18 cellular contexts compared by ENCODE assay signal in genomic region chr11:10365045-10365444, GRCh38.
DNase-seq lines count a peak whose midpoint lies in the region; ATAC-seq and TF ChIP-seq lines count a peak whose summit lies in the region.
"Had no signal": no experiment of that assay in that cellular context is flagged by ENCODE, and none has a peak within 500 bp of the region (broad histone marks: within the 10 kb centered on the region; RNA-seq: fewer than 3 reads in every experiment).

No MANE protein-coding gene starts in this region.

- intact Hi-C loops in Panc1 (cut with micrococcal nuclease; ENCODE audit: unreplicated experiment): no loop called here
- intact Hi-C loops in esophagus muscularis mucosa (cut with DNase I): no loop called here
- intact Hi-C loops in gastrocnemius medialis (cut with DNase I; ENCODE audit: low total_unique reads): loop anchor here (5.0 kb wide), 1 partner anchor 58 kb away; the partner anchor contains the start of gene ADM

- no peak overlapping the region for H3K4me2 ChIP-seq in neuronal stem cell (ENCODE audit: insufficient read depth, low read length, poor library complexity, severe bottlenecking)
- no peak overlapping the region for H3K4me2 ChIP-seq in trophoblast cell (ENCODE audit: low read length)
- H3K4me2 ChIP-seq: BLaER1, GM23338 had no signal

- H3K4me3 ChIP-seq in Panc1 (ENCODE audit: low read depth in 2 of 2, low read length in 2 of 2): no peak overlapping the region
- no peak overlapping the region for H3K4me3 ChIP-seq in esophagus muscularis mucosa
- no peak overlapping the region for H3K4me3 ChIP-seq in neuronal stem cell (ENCODE audit: low read length in 2 of 2)
- H3K4me3 ChIP-seq in gastrocnemius medialis: no peak overlapping the region
- H3K4me3 ChIP-seq in trophoblast cell (ENCODE audit: low read depth, low read length): no peak overlapping the region
- H3K4me3 ChIP-seq: BLaER1, GM12878, GM23338, HAP-1 had no signal

- DNase-seq in Panc1 (ENCODE audit: low read depth, low spot score): no peak
- peak; percentile 21 for DNase-seq in esophagus muscularis mucosa (ENCODE audit: extremely low spot score)
- no peak for DNase-seq in neuronal stem cell (ENCODE audit: low spot score)
- no peak for DNase-seq in G401 (ENCODE audit: low spot score)
- DNase-seq in gastrocnemius medialis: no peak
- no peak for DNase-seq in trophoblast cell
- DNase-seq: Caco-2; CD4-positive, CD25-positive, alpha-beta regulatory T cell; CD8-positive, alpha-beta T cell; DMS153; DND-41; GDM1; HFFc6 had no signal

- no peak for TF ChIP-seq EP300 in esophagus muscularis mucosa (IDR thresholded peaks at IDR 0.05)

- H4K8ac ChIP-seq in neuronal stem cell (ENCODE audit: low read depth, low read length) (no peak overlapping the region), trophoblast cell (ENCODE audit: low read depth, low read length) (no peak overlapping the region)

- H2AFZ ChIP-seq in neuronal stem cell (ENCODE audit: low read length) (no peak overlapping the region), trophoblast cell (ENCODE audit: insufficient read depth, low read length, poor library complexity) (no peak overlapping the region)
- H2AFZ ChIP-seq: GM23338 had no signal

- no peak overlapping the region for H2AK5ac ChIP-seq in neuronal stem cell (ENCODE audit: low read depth, low read length)
- no peak overlapping the region for H2AK5ac ChIP-seq in trophoblast cell (ENCODE audit: low read length)

- peaks cover 9% of the 10 kb centered on the region for H3K4me1 ChIP-seq in Panc1 (ENCODE audit: control insufficient read depth, insufficient read depth, low read length)
- H3K4me1 ChIP-seq in esophagus muscularis mucosa: peaks cover 8 to 16% (median 9%) of the 10 kb centered on the region in 4 donors
- H3K4me1 ChIP-seq in neuronal stem cell (ENCODE audit: control insufficient read depth in 2 of 2, insufficient read depth in 1 of 2, low read depth in 1 of 2, low read length in 2 of 2): peaks cover 0 to 3% of the 10 kb centered on the region in 2 donors
- H3K4me1 ChIP-seq in gastrocnemius medialis: peaks cover 11 to 21% of the 10 kb centered on the region in 2 donors
- peaks cover 3% of the 10 kb centered on the region in 2 experiments for H3K4me1 ChIP-seq in trophoblast cell (ENCODE audit: control insufficient read depth in 1 of 2, insufficient read depth in 2 of 2, low read length in 2 of 2)

- H2BK12ac ChIP-seq in neuronal stem cell (ENCODE audit: low read length): peak overlapping the region; percentile 41
- H2BK12ac ChIP-seq in trophoblast cell (ENCODE audit: low read length): no peak overlapping the region

- no peak for TF ChIP-seq CTCF in Panc1 (IDR thresholded peaks at IDR 0.05)
- no peak for TF ChIP-seq CTCF in esophagus muscularis mucosa (IDR thresholded peaks at IDR 0.05)
- TF ChIP-seq CTCF in gastrocnemius medialis (IDR thresholded peaks at IDR 0.05 in 4 of 5, conservative IDR thresholded peaks at IDR 0.05 in 1 of 5): no peak

- H3K79me1 ChIP-seq in neuronal stem cell (ENCODE audit: low read depth, low read length): no peaks in the 10 kb centered on the region
- H3K79me1 ChIP-seq in trophoblast cell (ENCODE audit: low read length): no peaks in the 10 kb centered on the region

- H3K18ac ChIP-seq in neuronal stem cell (ENCODE audit: low read length) (no peak overlapping the region), trophoblast cell (ENCODE audit: low read length) (no peak overlapping the region)

- CTCF ChIA-PET in Panc1 (lab: Charles Lee): no interaction called here

- H3K4ac ChIP-seq in neuronal stem cell (ENCODE audit: low read length): no peak overlapping the region
- no peak overlapping the region for H3K4ac ChIP-seq in trophoblast cell (ENCODE audit: low read depth, low read length)

- H3K9ac ChIP-seq in neuronal stem cell (ENCODE audit: low read depth, low read length, poor library complexity) (no peak overlapping the region), trophoblast cell (ENCODE audit: low read length) (no peak overlapping the region)
- H3K9ac ChIP-seq: BLaER1 had no signal

- no peak overlapping the region for H3K23ac ChIP-seq in neuronal stem cell (ENCODE audit: low read depth, low read length, poor library complexity)
- no peak overlapping the region for H3K23ac ChIP-seq in trophoblast cell (ENCODE audit: low read length)

- no peak overlapping the region for H2BK15ac ChIP-seq in neuronal stem cell (ENCODE audit: low read length)

- POLR2A ChIA-PET in Panc1 (lab: Charles Lee): interaction anchor here (0.5 to 0.6 kb wide), 2 partner anchors 321 to 625 kb away, joined by 3 to 10 read pairs; no protein-coding TSS in a partner anchor

- H3K9me3 ChIP-seq in Panc1 (ENCODE audit: control insufficient read depth, insufficient read depth, low read depth, low read length) (no peaks in the 10 kb centered on the region), esophagus muscularis mucosa (no peaks in the 10 kb centered on the region), neuronal stem cell (replicated peaks in 1 of 2; ENCODE audit: control insufficient read depth in 2 of 2, insufficient read depth in 1 of 2, low read depth in 1 of 2, low read length in 2 of 2) (peaks cover 0 to 9% of the 10 kb centered on the region in 2 donors), gastrocnemius medialis (no peaks in the 10 kb centered on the region), trophoblast cell (ENCODE audit: insufficient read depth, low read depth, low read length) (no peaks in the 10 kb centered on the region)
- H3K9me3 ChIP-seq: HAP-1 had no signal

- H2BK5ac ChIP-seq in neuronal stem cell (ENCODE audit: low read length) (no peak overlapping the region), trophoblast cell (ENCODE audit: low read depth, low read length, poor library complexity) (no peak overlapping the region)

- TF ChIP-seq POLR2A in esophagus muscularis mucosa (IDR thresholded peaks at IDR 0.05; ENCODE audit: low read depth) (no peak), gastrocnemius medialis (IDR thresholded peaks at IDR 0.05) (no peak)

- no peaks in the 10 kb centered on the region for H3K79me2 ChIP-seq in trophoblast cell (ENCODE audit: control insufficient read depth, insufficient read depth, low read length, poor library complexity)

- 88% methylated on average over 5 of the region's 5 CpGs for WGBS in esophagus muscularis mucosa
- WGBS in neuronal stem cell (ENCODE audit: extremely low coverage in 2 of 2, insufficient read length in 2 of 2, insufficient replicate concordance in 1 of 2), 2 donors: no CpG with 5 or more reads among the region's 5 CpGs
- WGBS in trophoblast cell (ENCODE audit: extremely low coverage, insufficient coverage, insufficient read length): no CpG with 5 or more reads among the region's 5 CpGs

- ATAC-seq in Panc1: no peak
- no peak for ATAC-seq in gastrocnemius medialis
- ATAC-seq: CD8-positive, alpha-beta T cell; GM12878; GM23338 had no signal

- no peak overlapping the region for H4K12ac ChIP-seq in trophoblast cell (ENCODE audit: low read depth, low read length)

- H3K27ac ChIP-seq in Panc1 (ENCODE audit: low read length) (peak overlapping the region; percentile 36; the same call in 1 of the 2 replicates), esophagus muscularis mucosa (replicated peaks in 1 of 4) (no peak overlapping the region), neuronal stem cell (replicated peaks; ENCODE audit: low read length) (no peak overlapping the region), gastrocnemius medialis (no peak overlapping the region), trophoblast cell (ENCODE audit: low read depth, low read length) (no peak overlapping the region)
- H3K27ac ChIP-seq: BLaER1, C4-2B had no signal

- no peak overlapping the region for H3K14ac ChIP-seq in neuronal stem cell (ENCODE audit: low read length)
- H3K14ac ChIP-seq in trophoblast cell (ENCODE audit: low read length): no peak overlapping the region

- no TSS peak for BruUV-seq in Panc1 (replicated peaks; lab: Mats Ljungman, UMichigan)

- H4K91ac ChIP-seq in neuronal stem cell (ENCODE audit: low read depth, low read length, poor library complexity) (no peak overlapping the region), trophoblast cell (ENCODE audit: low read depth, low read length) (no peak overlapping the region)

- in situ Hi-C loops in Panc1 (cut with HindIII; ENCODE audit: low pct_unique_long_range_greater_than_20kb, low sequenced_read_pairs): no loop called here
- in situ Hi-C loops in G401 (cut with HindIII; ENCODE audit: low sequenced_read_pairs): no loop called here
- in situ Hi-C loops in gastrocnemius medialis (cut with MboI; ENCODE audit: low sequenced_read_pairs in 4 of 4): loop anchor here in 1 of 4 donors (10.0 kb wide), 1 partner anchor 50 kb away; no protein-coding TSS in a partner anchor

- H3K36me3 ChIP-seq in Panc1 (ENCODE audit: control insufficient read depth, insufficient read depth, low read length): no peaks in the 10 kb centered on the region
- H3K36me3 ChIP-seq in esophagus muscularis mucosa: no peaks in the 10 kb centered on the region
- H3K36me3 ChIP-seq in neuronal stem cell (replicated peaks in 1 of 2; ENCODE audit: control insufficient read depth in 2 of 2, insufficient read depth in 2 of 2, low read length in 2 of 2): no peaks in the 10 kb centered on the region
- no peaks in the 10 kb centered on the region for H3K36me3 ChIP-seq in gastrocnemius medialis
- no peaks in the 10 kb centered on the region for H3K36me3 ChIP-seq in trophoblast cell (ENCODE audit: control insufficient read depth in 1 of 2, insufficient read depth in 2 of 2, low read length in 2 of 2)
- H3K36me3 ChIP-seq: BLaER1, HAP-1 had no signal

- H3K27me3 ChIP-seq in Panc1 (ENCODE audit: control insufficient read depth, insufficient read depth, low read length) (no peaks in the 10 kb centered on the region), esophagus muscularis mucosa (no peaks in the 10 kb centered on the region), neuronal stem cell (ENCODE audit: control insufficient read depth in 3 of 3, insufficient read depth in 3 of 3, low read depth in 1 of 3, low read length in 3 of 3) (no peaks in the 10 kb centered on the region), gastrocnemius medialis (no peaks in the 10 kb centered on the region), trophoblast cell (ENCODE audit: insufficient read depth, low read length) (no peaks in the 10 kb centered on the region)
- H3K27me3 ChIP-seq: BLaER1 had no signal

- no peak overlapping the region for H2BK120ac ChIP-seq in neuronal stem cell (ENCODE audit: low read depth, low read length)
- no peak overlapping the region for H2BK120ac ChIP-seq in trophoblast cell (ENCODE audit: insufficient read depth, low read length, poor library complexity)
